1 cellular context compared by ENCODE assay signal in genomic region chr14:103849151-103850013, GRCh38.
TF ChIP-seq lines count a peak whose summit lies in the region.

No MANE protein-coding gene starts in this region.

TF ChIP-seq in HepG2, 621 proteins besides CTCF, POLR2A, EP300 and RAD21 (continued from another document):
- TF ChIP-seq ZNF30 (CRISPR knock-in tag; IDR thresholded peaks at IDR 0.05), result no peak
- TF ChIP-seq PAXIP1 (CRISPR knock-in tag; conservative IDR thresholded peaks at IDR 0.05), result peak; percentile 39; the same call in 1 of the 2 replicates
- 0 out of 2 replicates have a peak, but pooled peaks have one; percentile 28 for TF ChIP-seq HMGXB3 (CRISPR knock-in tag; IDR thresholded peaks at IDR 0.05; ENCODE audit: borderline replicate concordance)
- TF ChIP-seq MAX (IDR thresholded peaks at IDR 0.05), result 0 out of 2 replicates have a peak, but pooled peaks have one; percentile 8
- peak; percentile 14; the same call in 1 of the 2 replicates for TF ChIP-seq ZFX (CRISPR knock-in tag; IDR thresholded peaks at IDR 0.05; ENCODE audit: low read depth)
- no peak for TF ChIP-seq PHF21A (CRISPR knock-in tag; IDR thresholded peaks at IDR 0.05)
- TF ChIP-seq ZNF407 (CRISPR knock-in tag; IDR thresholded peaks at IDR 0.05; ENCODE audit: not compliant biosample characterization), result no peak
- TF ChIP-seq SCMH1 (CRISPR knock-in tag; IDR thresholded peaks at IDR 0.05; ENCODE audit: borderline replicate concordance), result no peak
- TF ChIP-seq ZMYM2 (CRISPR knock-in tag; IDR thresholded peaks at IDR 0.05), result 0 out of 2 replicates have a peak, but pooled peaks have one; percentile 33
- no peak for TF ChIP-seq ZNF563 (CRISPR knock-in tag; IDR thresholded peaks at IDR 0.05)
- TF ChIP-seq CBX2 (IDR thresholded peaks at IDR 0.05; ENCODE audit: low read depth, low read length), result no peak
- no peak for TF ChIP-seq CBX2 (CRISPR knock-in tag; IDR thresholded peaks at IDR 0.05; ENCODE audit: low read depth)
- peak; percentile 85; the same call in 1 of the 2 replicates for TF ChIP-seq ZNF768 (CRISPR knock-in tag; IDR thresholded peaks at IDR 0.05)
- no peak for TF ChIP-seq E2F2 (CRISPR knock-in tag; IDR thresholded peaks at IDR 0.05; ENCODE audit: borderline replicate concordance)
- peak; percentile 5; the same call in 1 of the 2 replicates for TF ChIP-seq HDAC1 (CRISPR knock-in tag; IDR thresholded peaks at IDR 0.05)
- TF ChIP-seq NCOR1 (IDR thresholded peaks at IDR 0.05; ENCODE audit: borderline replicate concordance, low read length), result 0 out of 2 replicates have a peak, but pooled peaks have one; percentile 19
- TF ChIP-seq ZFP62 (CRISPR knock-in tag; IDR thresholded peaks at IDR 0.05), result no peak
- peak; percentile 66 for TF ChIP-seq HNF4A (CRISPR knock-in tag; IDR thresholded peaks at IDR 0.05)
- TF ChIP-seq CHD4 (IDR thresholded peaks at IDR 0.05; ENCODE audit: borderline replicate concordance, low read length), result peak; percentile 62; the same call in 1 of the 2 replicates
- 0 out of 2 replicates have a peak, but pooled peaks have one; percentile 7 for TF ChIP-seq RARA (CRISPR knock-in tag; IDR thresholded peaks at IDR 0.05)
- TF ChIP-seq ZNF619 (CRISPR knock-in tag; IDR thresholded peaks at IDR 0.05), result no peak
